Comparison of ENCODE assay signal across 27 cellular contexts in genomic region chr13:42807236-42807635, GRCh38. TPM values are rescaled to one million over a fixed set of nuclear protein-coding genes. Genes with fewer than 3 reads are reported as not detected.
DNase-seq lines count a peak whose midpoint lies in the region; ATAC-seq and TF ChIP-seq lines count a peak whose summit lies in the region.
"Had no signal": no experiment of that assay in that cellular context is flagged by ENCODE, and none has a peak within 500 bp of the region (broad histone marks: within the 10 kb centered on the region; RNA-seq: fewer than 3 reads in every experiment).

No MANE protein-coding gene starts in this region.

- H3K9me3 Mint-ChIP-seq in activated CD4-positive, alpha-beta memory T cell treated with anti-CD3 and anti-CD28 coated beads, Interleukin-2, amount 10 ng/mL, durations not matched to agents 7 days and 5 days, result no peaks in the 10 kb centered on the region
- H3K9me3 Mint-ChIP-seq in activated CD4-positive, alpha-beta memory T cell treated with anti-CD3 and anti-CD28 coated beads for 36 hours, result no peaks in the 10 kb centered on the region
- peaks cover 2% of the 10 kb centered on the region for H3K9me3 Mint-ChIP-seq in neural progenitor cell
- H3K9me3 Mint-ChIP-seq: IgD-negative memory B cell had no signal

- no peaks in the 10 kb centered on the region for H3K36me3 Mint-ChIP-seq in activated CD4-positive, alpha-beta memory T cell treated with anti-CD3 and anti-CD28 coated beads, Interleukin-2, amount 10 ng/mL, durations not matched to agents 7 days and 5 days (ENCODE audit: low read depth)
- no peaks in the 10 kb centered on the region for H3K36me3 Mint-ChIP-seq in activated CD4-positive, alpha-beta memory T cell treated with anti-CD3 and anti-CD28 coated beads for 36 hours
- H3K36me3 Mint-ChIP-seq in neural progenitor cell, result no peaks in the 10 kb centered on the region
- H3K36me3 Mint-ChIP-seq: brain, IgD-negative memory B cell had no signal

- no peak for TF ChIP-seq POLR2A in transverse colon (IDR thresholded peaks at IDR 0.05)

- no peaks in the 10 kb centered on the region for H3K4me1 ChIP-seq in smooth muscle cell (ENCODE audit: low read depth)
- no peaks in the 10 kb centered on the region for H3K4me1 ChIP-seq in left lung
- no peaks in the 10 kb centered on the region for H3K4me1 ChIP-seq in transverse colon
- H3K4me1 ChIP-seq in neural progenitor cell, result no peaks in the 10 kb centered on the region
- H3K4me1 ChIP-seq: BE2C, upper lobe of right lung had no signal

- WGBS in smooth muscle cell (ENCODE audit: low lambda C conversion rate), result 25% methylated on average over 2 of the region's 2 CpGs
- WGBS in transverse colon (ENCODE audit: low coverage in 1 of 2), 2 donors, result 51 to 100% methylated on average over 1 to 2 of the region's 2 CpGs

- peak; percentile 22 for DNase-seq in activated CD4-positive, alpha-beta memory T cell treated with anti-CD3 and anti-CD28 coated beads, Interleukin-2, amount 10 ng/mL, durations not matched to agents 7 days and 5 days
- DNase-seq in activated CD4-positive, alpha-beta memory T cell treated with anti-CD3 and anti-CD28 coated beads for 36 hours, result no peak
- peak; percentile 69 for DNase-seq in HT1080 (ENCODE audit: low read depth)
- DNase-seq in smooth muscle cell (lab: John Stamatoyannopoulos, UW; ENCODE audit: unreplicated experiment), result no peak
- no peak for DNase-seq in left lung
- DNase-seq in transverse colon, result no peak
- DNase-seq in neural progenitor cell (ENCODE audit: low spot score), result no peak
- DNase-seq: activated CD4-positive, alpha-beta T cell treated with anti-CD3 and anti-CD28 coated beads, Interleukin-2, amount 50 U/mL, for 1 hour; activated gamma-delta T cell; BE2C; COR-L47; effector CD4-positive, alpha-beta T cell; left cardiac atrium; NCI-H1436 treated with DMSO at 0.1 percent for 48 hours; NCI-H2107; occipital lobe; T-helper 17 cell; upper lobe of right lung had no signal

- H3K4me3 ChIP-seq in smooth muscle cell, result no peak overlapping the region
- no peak overlapping the region for H3K4me3 ChIP-seq in left lung
- no peak overlapping the region for H3K4me3 ChIP-seq in transverse colon
- H3K4me3 ChIP-seq in neural progenitor cell, result no peak overlapping the region
- H3K4me3 ChIP-seq: upper lobe of right lung had no signal

- H3F3A ChIP-seq in smooth muscle cell (ENCODE audit: low read depth) (peaks cover 3% of the 10 kb centered on the region), neural progenitor cell (ENCODE audit: low read depth) (no peaks in the 10 kb centered on the region)

- H3K9ac ChIP-seq in smooth muscle cell (ENCODE audit: low read depth) (no peak overlapping the region), neural progenitor cell (no peak overlapping the region)

- H3K27me3 Mint-ChIP-seq in activated CD4-positive, alpha-beta memory T cell treated with anti-CD3 and anti-CD28 coated beads, Interleukin-2, amount 10 ng/mL, durations not matched to agents 7 days and 5 days, result peaks cover 16% of the 10 kb centered on the region
- peaks cover 11% of the 10 kb centered on the region for H3K27me3 Mint-ChIP-seq in activated CD4-positive, alpha-beta memory T cell treated with anti-CD3 and anti-CD28 coated beads for 36 hours
- no peaks in the 10 kb centered on the region for H3K27me3 Mint-ChIP-seq in neural progenitor cell (ENCODE audit: insufficient read depth, low read depth)
- H3K27me3 Mint-ChIP-seq: brain had no signal

- H3K9me3 ChIP-seq in smooth muscle cell (replicated peaks; ENCODE audit: low read depth) (no peaks in the 10 kb centered on the region), left lung (no peaks in the 10 kb centered on the region), transverse colon (no peaks in the 10 kb centered on the region), neural progenitor cell (ENCODE audit: low read depth) (no peaks in the 10 kb centered on the region)
- H3K9me3 ChIP-seq: BE2C, upper lobe of right lung had no signal

- no peaks in the 10 kb centered on the region for H3K36me3 ChIP-seq in smooth muscle cell (ENCODE audit: low read depth)
- no peaks in the 10 kb centered on the region for H3K36me3 ChIP-seq in left lung
- no peaks in the 10 kb centered on the region for H3K36me3 ChIP-seq in transverse colon
- no peaks in the 10 kb centered on the region for H3K36me3 ChIP-seq in neural progenitor cell
- H3K36me3 ChIP-seq: BE2C, upper lobe of right lung had no signal

- H3K4me3 Mint-ChIP-seq in activated CD4-positive, alpha-beta memory T cell treated with anti-CD3 and anti-CD28 coated beads, Interleukin-2, amount 10 ng/mL, durations not matched to agents 7 days and 5 days, result no peak overlapping the region
- no peak overlapping the region for H3K4me3 Mint-ChIP-seq in activated CD4-positive, alpha-beta memory T cell treated with anti-CD3 and anti-CD28 coated beads for 36 hours
- H3K4me3 Mint-ChIP-seq in neural progenitor cell, result no peak overlapping the region
- H3K4me3 Mint-ChIP-seq: brain, IgD-negative memory B cell, T-helper 17 cell had no signal

- peak; percentile 12; the same call in 1 of the 3 replicates for ATAC-seq in SK-N-SH treated with all-trans-retinoic acid at 6 μM for 48 hours
- no peak for ATAC-seq in left lung
- ATAC-seq: left cardiac atrium, Panc1, T-helper 17 cell, upper lobe of right lung had no signal

- H2AFZ ChIP-seq in smooth muscle cell (ENCODE audit: low read depth) (no peak overlapping the region), neural progenitor cell (replicated peaks) (no peak overlapping the region)

- H4K20me1 ChIP-seq in smooth muscle cell (ENCODE audit: low read depth) (no peaks in the 10 kb centered on the region), neural progenitor cell (ENCODE audit: low read depth) (no peaks in the 10 kb centered on the region)

- no peak for TF ChIP-seq CTCF in smooth muscle cell (IDR thresholded peaks at IDR 0.05; ENCODE audit: borderline replicate concordance, insufficient read depth, poor library complexity, severe bottlenecking)
- TF ChIP-seq CTCF in left lung (IDR thresholded peaks at IDR 0.05), result no peak
- TF ChIP-seq CTCF in transverse colon (IDR thresholded peaks at IDR 0.05), result no peak
- no peak for TF ChIP-seq CTCF in neural progenitor cell (IDR thresholded peaks at IDR 0.05)

- peaks cover 11% of the 10 kb centered on the region for H3K4me1 Mint-ChIP-seq in activated CD4-positive, alpha-beta memory T cell treated with anti-CD3 and anti-CD28 coated beads, Interleukin-2, amount 10 ng/mL, durations not matched to agents 7 days and 5 days
- no peaks in the 10 kb centered on the region for H3K4me1 Mint-ChIP-seq in activated CD4-positive, alpha-beta memory T cell treated with anti-CD3 and anti-CD28 coated beads for 36 hours (ENCODE audit: low read depth)
- H3K4me1 Mint-ChIP-seq in neural progenitor cell, result no peaks in the 10 kb centered on the region
- H3K4me1 Mint-ChIP-seq: brain, IgD-negative memory B cell, T-helper 17 cell had no signal

- H3K27ac ChIP-seq in smooth muscle cell (ENCODE audit: low read depth), result no peak overlapping the region
- no peak overlapping the region for H3K27ac ChIP-seq in left lung
- H3K27ac ChIP-seq in transverse colon, result no peak overlapping the region
- H3K27ac ChIP-seq in neural progenitor cell, result no peak overlapping the region
- H3K27ac ChIP-seq: upper lobe of right lung had no signal

- H3K27ac Mint-ChIP-seq in activated CD4-positive, alpha-beta memory T cell treated with anti-CD3 and anti-CD28 coated beads, Interleukin-2, amount 10 ng/mL, durations not matched to agents 7 days and 5 days, result no peak overlapping the region
- no peak overlapping the region for H3K27ac Mint-ChIP-seq in activated CD4-positive, alpha-beta memory T cell treated with anti-CD3 and anti-CD28 coated beads for 36 hours
- H3K27ac Mint-ChIP-seq in neural progenitor cell, result no peak overlapping the region
- H3K27ac Mint-ChIP-seq: brain, IgD-negative memory B cell, T-helper 17 cell had no signal

- POLR2A ChIA-PET in activated CD4-positive, alpha-beta memory T cell treated with anti-CD3 and anti-CD28 coated beads, Interleukin-2, amount 10 ng/mL, durations not matched to agents 7 days and 5 days (lab: Charles Lee), result no interaction called here
- POLR2A ChIA-PET in activated CD4-positive, alpha-beta memory T cell treated with anti-CD3 and anti-CD28 coated beads for 36 hours (lab: Charles Lee), result no interaction called here

- peak overlapping the region; percentile 31 for H3K4me2 ChIP-seq in smooth muscle cell
- H3K4me2 ChIP-seq in neural progenitor cell, result no peak overlapping the region

- CTCF ChIA-PET in activated CD4-positive, alpha-beta memory T cell treated with anti-CD3 and anti-CD28 coated beads, Interleukin-2, amount 10 ng/mL, durations not matched to agents 7 days and 5 days (lab: Charles Lee), result no interaction called here
- CTCF ChIA-PET in activated CD4-positive, alpha-beta memory T cell treated with anti-CD3 and anti-CD28 coated beads for 36 hours (lab: Charles Lee), result no interaction called here

- H3K27me3 ChIP-seq in smooth muscle cell (ENCODE audit: low read depth), result no peaks in the 10 kb centered on the region
- no peaks in the 10 kb centered on the region for H3K27me3 ChIP-seq in left lung
- H3K27me3 ChIP-seq in transverse colon, result no peaks in the 10 kb centered on the region
- no peaks in the 10 kb centered on the region for H3K27me3 ChIP-seq in neural progenitor cell
- H3K27me3 ChIP-seq: BE2C, upper lobe of right lung had no signal

- no peak for TF ChIP-seq EP300 in transverse colon (IDR thresholded peaks at IDR 0.05; ENCODE audit: low read depth)

- intact Hi-C loops in activated CD4-positive, alpha-beta memory T cell treated with anti-CD3 and anti-CD28 coated beads for 36 hours (cut with micrococcal nuclease), result loop anchor here (5.0 to 10.0 kb wide), 2 partner anchors 212 to 310 kb away; no protein-coding TSS in a partner anchor
- intact Hi-C loops in left lung (cut with DNase I), result no loop called here
- intact Hi-C loops in transverse colon (cut with DNase I; ENCODE audit: low total_unique reads), result no loop called here

- in situ Hi-C loops in transverse colon (cut with MboI; ENCODE audit: low pct_ligation_motif_present in 1 of 4, low pct_unique_long_range_greater_than_20kb in 1 of 4, low sequenced_read_pairs in 3 of 4), result no loop called here

- H3K79me2 ChIP-seq in smooth muscle cell (ENCODE audit: low read depth) (no peaks in the 10 kb centered on the region), neural progenitor cell (ENCODE audit: low read depth) (no peaks in the 10 kb centered on the region)

TF ChIP-seq in SK-N-SH treated with all-trans-retinoic acid at 6 μM for 48 hours, 23 proteins besides CTCF, POLR2A, EP300 and RAD21 (continues in another document):
- TF ChIP-seq ZNF70 (CRISPR knock-in tag; IDR thresholded peaks at IDR 0.05) (no peak), OSR1 (CRISPR knock-in tag; IDR thresholded peaks at IDR 0.05) (no peak), ZC3H10 (CRISPR knock-in tag; IDR thresholded peaks at IDR 0.05) (no peak)

RNA-seq across cellular contexts. Expression of gene FAM216B, which starts 25.9 kb away (rescaled TPM):
- total RNA-seq in activated CD4-positive, alpha-beta memory T cell treated with anti-CD3 and anti-CD28 coated beads, Interleukin-2, amount 10 ng/mL, durations not matched to agents 7 days and 5 days, result not detected
- total RNA-seq in activated CD4-positive, alpha-beta memory T cell treated with anti-CD3 and anti-CD28 coated beads for 36 hours, result not detected
- total RNA-seq in HT1080 (2014; rRNA removed; shearing (Covaris generic)), result not detected in 2 replicates
- not detected in 2 replicates for polyA plus RNA-seq in HT1080 (2015; cell fraction: cytosol; rRNA removed)
- not detected in 2 replicates for polyA plus RNA-seq in HT1080 (2015; cell fraction: nucleus; rRNA removed)
- total RNA-seq in smooth muscle cell (not detected in 2 replicates), left lung (1 to 10 TPM in 1 of 2 donors, under 1 TPM in 1; 0.41 to 7.9 TPM), transverse colon (not detected), neural progenitor cell (ENCODE audit: low replicate concordance) (not detected in 2 replicates)
- polyA plus RNA-seq in smooth muscle cell, result not detected in 2 replicates
- total RNA-seq: chondrocyte, epithelial cell of proximal tubule, fibroblast of villous mesenchyme, skeletal muscle tissue, subcutaneous adipose tissue, T-helper 17 cell, upper lobe of right lung had no signal
- polyA plus RNA-seq: IgD-negative memory B cell had no signal

Comparison
In these comparisons a context has a peak if more than half of its experiments do, and no peak if none do; other contexts are left out.
1. DNase-seq: peak in activated CD4-positive, alpha-beta memory T cell treated with anti-CD3 and anti-CD28 coated beads, Interleukin-2, amount 10 ng/mL, durations not matched to agents 7 days and 5 days (single experiment) and HT1080 (single experiment); none in activated CD4-positive, alpha-beta memory T cell treated with anti-CD3 and anti-CD28 coated beads for 36 hours (single experiment), smooth muscle cell (single experiment), left lung (0 of 2), transverse colon (single experiment) and neural progenitor cell (single experiment).